In the genomic region with DNA sequence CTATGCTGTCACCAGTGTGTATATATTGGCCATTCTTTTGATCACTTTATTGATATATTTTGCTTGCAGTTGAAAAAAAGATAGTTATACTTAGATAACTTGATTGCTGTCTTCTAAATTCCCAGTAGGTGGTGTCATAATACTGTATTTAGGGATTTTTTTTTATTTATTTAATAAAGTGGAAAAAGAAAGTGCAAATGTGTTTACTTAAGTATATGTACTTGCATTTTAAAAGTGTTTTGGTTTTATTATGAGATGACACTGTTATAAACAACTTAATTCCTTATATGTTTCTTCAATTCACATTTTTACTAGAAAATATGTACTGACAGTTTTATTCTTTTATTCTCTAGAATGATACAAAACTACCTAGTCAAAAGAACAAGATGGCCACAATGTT, we compare ENCODE assay signal across 9 cellular contexts.
DNase-seq lines count a peak whose midpoint lies in the region; ATAC-seq and TF ChIP-seq lines count a peak whose summit lies in the region.
"Had no signal": no experiment of that assay in that cellular context is flagged by ENCODE, and none has a peak within 500 bp of the region (broad histone marks: within the 10 kb centered on the region; RNA-seq: fewer than 3 reads in every experiment).

No MANE protein-coding gene starts in this region.

- DNase-seq in NCI-H2227 (lab: John Stamatoyannopoulos, UW; ENCODE audit: unreplicated experiment) = peak; percentile 6
- no peak for DNase-seq in NCI-H2227 treated with DMSO at 0.1 percent for 48 hours (lab: John Stamatoyannopoulos, UW)
- peak; percentile 42 for DNase-seq in OCI-M1 (lab: John Stamatoyannopoulos, UW)
- DNase-seq in fibroblast of mammary gland (ENCODE audit: low read depth) = peak; percentile 51
- DNase-seq in thoracic aorta (ENCODE audit: low spot score) = no peak
- no peak for DNase-seq in GM19238 (ENCODE audit: insufficient read length, low spot score)
- DNase-seq in head of caudate nucleus = no peak
- DNase-seq in erythroblast (lab: John Stamatoyannopoulos, UW) = no peak
- DNase-seq: CD8-positive, alpha-beta T cell had no signal

- no peak for ATAC-seq in thoracic aorta (ENCODE audit: insufficient number of reproducible peaks, low FRiP score, low read depth)
- ATAC-seq: CD8-positive, alpha-beta T cell had no signal

- H3K4me3 ChIP-seq in fibroblast of mammary gland (ENCODE audit: control insufficient read depth, low read depth, low read length) (no peak overlapping the region), thoracic aorta (no peak overlapping the region)

- no peaks in the 10 kb centered on the region for H3K27me3 ChIP-seq in thoracic aorta (replicated peaks; ENCODE audit: insufficient read depth)

- no peaks in the 10 kb centered on the region for H3K36me3 ChIP-seq in thoracic aorta

- intact Hi-C loops in head of caudate nucleus (cut with DNase I) = no loop called here

- no peak overlapping the region for H3K27ac ChIP-seq in thoracic aorta

- peaks cover 2 to 12% of the 10 kb centered on the region in 2 donors for H3K4me1 ChIP-seq in thoracic aorta (ENCODE audit: control insufficient read depth in 1 of 2, low read depth in 2 of 2)

- TF ChIP-seq POLR2A in erythroblast (IDR thresholded peaks at IDR 0.05; ENCODE audit: low read length) = no peak

- peaks cover 2% of the 10 kb centered on the region for H3K9me3 ChIP-seq in thoracic aorta

- TF ChIP-seq CTCF in fibroblast of mammary gland (conservative IDR thresholded peaks at IDR 0.05; ENCODE audit: control insufficient read depth, insufficient read depth, low read depth, low read length) = peak; percentile 48
- peak; percentile 33 for TF ChIP-seq CTCF in thoracic aorta (IDR thresholded peaks at IDR 0.05)

Comparison
In these comparisons a context has a peak if more than half of its experiments do, and no peak if none do; other contexts are left out.
1. DNase-seq: peak in NCI-H2227 (single experiment), OCI-M1 (single experiment) and fibroblast of mammary gland (single experiment); none in NCI-H2227 treated with DMSO at 0.1 percent for 48 hours (single experiment), thoracic aorta (single experiment), GM19238 (single experiment), head of caudate nucleus (0 of 42) and erythroblast (0 of 2).